Comparison of ENCODE assay signal across 8 cellular contexts in genomic region chr6:111871725-111872520, GRCh38. TPM values are rescaled to one million over a fixed set of nuclear protein-coding genes. Genes with fewer than 3 reads are reported as not detected.
DNase-seq lines count a peak whose midpoint lies in the region; ATAC-seq and TF ChIP-seq lines count a peak whose summit lies in the region.

No MANE protein-coding gene starts in this region.

- H3K36me3 Mint-ChIP-seq in activated T-helper 1 cell treated with anti-CD3 and anti-CD28 coated beads, Interleukin-12 subunit alpha, Interleukin-12 subunit beta, Interleukin-2, Interleukin-4 antibody, amounts not matched to agents 30 ng/mL and 10 ng/mL and 1 ng/mL, durations not matched to agents 14 hours and 24 hours and 36 hours (ENCODE audit: low read depth) = peaks cover 42% of the 10 kb centered on the region
- peaks cover 3% of the 10 kb centered on the region for H3K36me3 Mint-ChIP-seq in nephron (ENCODE audit: low read depth)

- no peak for TF ChIP-seq CTCF in nephron (IDR thresholded peaks at IDR 0.05; ENCODE audit: unreplicated experiment in 3 of 3)

- no peak for ATAC-seq in GM21447 (IDR thresholded peaks at IDR 0.05; ENCODE audit: unreplicated experiment)

- peak overlapping the region; percentile 94 for H3K27ac Mint-ChIP-seq in activated T-helper 1 cell treated with anti-CD3 and anti-CD28 coated beads, Interleukin-12 subunit alpha, Interleukin-12 subunit beta, Interleukin-2, Interleukin-4 antibody, amounts not matched to agents 30 ng/mL and 10 ng/mL and 1 ng/mL, durations not matched to agents 14 hours and 24 hours and 36 hours
- H3K27ac Mint-ChIP-seq in nephron = peak overlapping the region; percentile 84 to 96 (median 89)

- H3K4me3 Mint-ChIP-seq in activated T-helper 1 cell treated with anti-CD3 and anti-CD28 coated beads, Interleukin-12 subunit alpha, Interleukin-12 subunit beta, Interleukin-2, Interleukin-4 antibody, amounts not matched to agents 30 ng/mL and 10 ng/mL and 1 ng/mL, durations not matched to agents 14 hours and 24 hours and 36 hours = peak overlapping the region; percentile 99
- peak overlapping the region; percentile 89 to 95 (median 91) for H3K4me3 Mint-ChIP-seq in nephron

- H3K9me3 Mint-ChIP-seq in activated T-helper 1 cell treated with anti-CD3 and anti-CD28 coated beads, Interleukin-12 subunit alpha, Interleukin-12 subunit beta, Interleukin-2, Interleukin-4 antibody, amounts not matched to agents 30 ng/mL and 10 ng/mL and 1 ng/mL, durations not matched to agents 14 hours and 24 hours and 36 hours = no peaks in the 10 kb centered on the region
- no peaks in the 10 kb centered on the region for H3K9me3 Mint-ChIP-seq in nephron

- H3K4me1 Mint-ChIP-seq in activated T-helper 1 cell treated with anti-CD3 and anti-CD28 coated beads, Interleukin-12 subunit alpha, Interleukin-12 subunit beta, Interleukin-2, Interleukin-4 antibody, amounts not matched to agents 30 ng/mL and 10 ng/mL and 1 ng/mL, durations not matched to agents 14 hours and 24 hours and 36 hours (ENCODE audit: low read depth) = peaks cover 59% of the 10 kb centered on the region
- peaks cover 45% of the 10 kb centered on the region for H3K4me1 Mint-ChIP-seq in nephron

- DNase-seq in NCI-H524 (lab: John Stamatoyannopoulos, UW) (peak; percentile 67 to 68), NCI-H524 treated with DMSO at 0.1 percent for 48 hours (lab: John Stamatoyannopoulos, UW) (no peak), NAMALWA (ENCODE audit: low spot score) (peak; percentile 60), foreskin melanocyte (peak; percentile 95), cerebellar nuclear complex (lab: John Stamatoyannopoulos, UW) (no peak)
- DNase-seq in activated T-helper 1 cell treated with anti-CD3 and anti-CD28 coated beads, Interleukin-12 subunit alpha, Interleukin-12 subunit beta, Interleukin-2, Interleukin-4 antibody, amounts not matched to agents 30 ng/mL and 10 ng/mL and 1 ng/mL, durations not matched to agents 14 hours and 24 hours and 36 hours (ENCODE audit: low spot score) = peak; percentile 15

- intact Hi-C loops in activated T-helper 1 cell treated with anti-CD3 and anti-CD28 coated beads, Interleukin-12 subunit alpha, Interleukin-12 subunit beta, Interleukin-2, Interleukin-4 antibody, amounts not matched to agents 30 ng/mL and 10 ng/mL and 1 ng/mL, durations not matched to agents 14 hours and 24 hours and 36 hours (cut with micrococcal nuclease) = loop anchor here (1.0 to 5.0 kb wide), 9 partner anchors 26 to 1057 kb away; partner anchors contain the start of genes CDK19 and TRAF3IP2

- peaks cover 6% of the 10 kb centered on the region for H3K27me3 Mint-ChIP-seq in activated T-helper 1 cell treated with anti-CD3 and anti-CD28 coated beads, Interleukin-12 subunit alpha, Interleukin-12 subunit beta, Interleukin-2, Interleukin-4 antibody, amounts not matched to agents 30 ng/mL and 10 ng/mL and 1 ng/mL, durations not matched to agents 14 hours and 24 hours and 36 hours (ENCODE audit: insufficient read depth)
- H3K27me3 Mint-ChIP-seq in nephron (ENCODE audit: low read depth) = peaks cover 4% of the 10 kb centered on the region

RNA-seq across cellular contexts. Expression of gene FYN, which starts 1.3 kb away (rescaled TPM):
- total RNA-seq in activated T-helper 1 cell treated with anti-CD3 and anti-CD28 coated beads, Interleukin-12 subunit alpha, Interleukin-12 subunit beta, Interleukin-2, Interleukin-4 antibody, amounts not matched to agents 30 ng/mL and 10 ng/mL and 1 ng/mL, durations not matched to agents 14 hours and 24 hours and 36 hours = 347 and 355 TPM in 2 replicates

Comparison
In these comparisons a context has a peak if more than half of its experiments do, and no peak if none do; other contexts are left out.
1. DNase-seq: peak in NCI-H524 (2 of 2), NAMALWA (single experiment), activated T-helper 1 cell treated with anti-CD3 and anti-CD28 coated beads, Interleukin-12 subunit alpha, Interleukin-12 subunit beta, Interleukin-2, Interleukin-4 antibody, amounts not matched to agents 30 ng/mL and 10 ng/mL and 1 ng/mL, durations not matched to agents 14 hours and 24 hours and 36 hours (single experiment) and foreskin melanocyte (single experiment); none in NCI-H524 treated with DMSO at 0.1 percent for 48 hours (single experiment) and cerebellar nuclear complex (0 of 2).